ENCODE assay signal across 26 cellular contexts in genomic region chr2:108911807-108912628, GRCh38.
A peak's percentile ranks its signal among the peaks of the same experiment; 100 is the strongest.
DNase-seq lines count a peak whose midpoint lies in the region; ATAC-seq and TF ChIP-seq lines count a peak whose summit lies in the region.
"Had no signal": no experiment of that assay in that cellular context is flagged by ENCODE, and none has a peak within 500 bp of the region (broad histone marks: within the 10 kb centered on the region; RNA-seq: fewer than 3 reads in every experiment).

No MANE protein-coding gene starts in this region.

- H3K9me3 ChIP-seq in transverse colon, result no peaks in the 10 kb centered on the region
- H3K9me3 ChIP-seq: ascending aorta, BLaER1, gastroesophageal sphincter, MG63, tibial nerve had no signal

- H3K4me3 Mint-ChIP-seq in activated T-cell treated with anti-CD3 and anti-CD28 coated beads, Interleukin-2, amount 50 U/mL, for 24 hours, result no peak overlapping the region
- H3K4me3 Mint-ChIP-seq in activated T-cell treated with anti-CD3 and anti-CD28 coated beads, Interleukin-2, amount 50 U/mL, for 4 hours, result no peak overlapping the region
- H3K4me3 Mint-ChIP-seq: activated naive CD8-positive, alpha-beta T cell treated with anti-CD3 and anti-CD28 coated beads for 36 hours; dendritic cell treated with granulocyte-macrophage colony-stimulating factor and Interleukin-4, amounts not matched to agents 40 ng/mL and 50 ng/mL, for 4 days; naive thymus-derived CD8-positive, alpha-beta T cell; T-helper 17 cell had no signal

- no peak for TF ChIP-seq EP300 in transverse colon (IDR thresholded peaks at IDR 0.05; ENCODE audit: low read depth)

- H3K36me3 Mint-ChIP-seq in activated T-cell treated with anti-CD3 and anti-CD28 coated beads, Interleukin-2, amount 50 U/mL, for 24 hours (ENCODE audit: low read depth), result peaks cover 14% of the 10 kb centered on the region
- peaks cover 3% of the 10 kb centered on the region for H3K36me3 Mint-ChIP-seq in activated T-cell treated with anti-CD3 and anti-CD28 coated beads, Interleukin-2, amount 50 U/mL, for 4 hours (ENCODE audit: insufficient read depth)

- no peak for ATAC-seq in activated T-cell treated with anti-CD3 and anti-CD28 coated beads, Interleukin-2, amount 50 U/mL, for 4 hours
- ATAC-seq in GM21529 (IDR thresholded peaks at IDR 0.05; ENCODE audit: unreplicated experiment), result no peak
- ATAC-seq: gastroesophageal sphincter; naive thymus-derived CD8-positive, alpha-beta T cell; T-helper 17 cell had no signal

- peaks cover 3% of the 10 kb centered on the region for H3K4me1 Mint-ChIP-seq in activated T-cell treated with anti-CD3 and anti-CD28 coated beads, Interleukin-2, amount 50 U/mL, for 24 hours (ENCODE audit: low read depth)
- H3K4me1 Mint-ChIP-seq in activated T-cell treated with anti-CD3 and anti-CD28 coated beads, Interleukin-2, amount 50 U/mL, for 4 hours (ENCODE audit: low read depth), result no peaks in the 10 kb centered on the region
- H3K4me1 Mint-ChIP-seq: T-helper 17 cell had no signal

- peak; percentile 20 for DNase-seq in activated T-cell treated with anti-CD3 and anti-CD28 coated beads, Interleukin-2, amount 50 U/mL, for 24 hours
- DNase-seq in activated T-cell treated with anti-CD3 and anti-CD28 coated beads, Interleukin-2, amount 50 U/mL, for 4 hours, result no peak
- DNase-seq in NCI-H146 treated with DMSO at 0.1 percent for 48 hours (lab: John Stamatoyannopoulos, UW; ENCODE audit: unreplicated experiment) (peak; percentile 9), lower leg skin (ENCODE audit: low spot score in 2 of 2) (peak; percentile 9 to 76), transverse colon (peak; percentile 3), SKM-1 (lab: John Stamatoyannopoulos, UW; ENCODE audit: unreplicated experiment) (no peak)
- no peak for DNase-seq in central memory CD4-positive, alpha-beta T cell
- DNase-seq: activated CD4-positive, alpha-beta T cell treated with anti-CD3 and anti-CD28 coated beads for 1 hour; activated naive CD8-positive, alpha-beta T cell treated with anti-CD3 and anti-CD28 coated beads for 36 hours; GF-D8; KG1; MG63; midbrain; NCI-H446; small intestine; stimulated activated CD4-positive, alpha-beta T cell treated with anti-CD3 and anti-CD28 coated beads, Interleukin-2, amount 100 ng/mL, for 24 hours; T-helper 17 cell had no signal

- no peak overlapping the region for H3K27ac ChIP-seq in transverse colon
- H3K27ac ChIP-seq: ascending aorta, BLaER1, cardiac muscle cell, gastroesophageal sphincter, RWPE1, tibial nerve had no signal

- TF ChIP-seq CTCF in lower leg skin (IDR thresholded peaks at IDR 0.05) (no peak), transverse colon (IDR thresholded peaks at IDR 0.05) (no peak)

- no peaks in the 10 kb centered on the region for H3K9me3 Mint-ChIP-seq in activated T-cell treated with anti-CD3 and anti-CD28 coated beads, Interleukin-2, amount 50 U/mL, for 24 hours
- H3K9me3 Mint-ChIP-seq in activated T-cell treated with anti-CD3 and anti-CD28 coated beads, Interleukin-2, amount 50 U/mL, for 4 hours, result no peaks in the 10 kb centered on the region
- H3K9me3 Mint-ChIP-seq: activated naive CD8-positive, alpha-beta T cell treated with anti-CD3 and anti-CD28 coated beads for 36 hours; dendritic cell treated with granulocyte-macrophage colony-stimulating factor and Interleukin-4, amounts not matched to agents 40 ng/mL and 50 ng/mL, for 4 days; naive thymus-derived CD8-positive, alpha-beta T cell had no signal

- WGBS in lower leg skin, 2 donors, result 64 to 74% methylated on average over 21 of the region's 21 CpGs
- WGBS in transverse colon (ENCODE audit: low coverage in 1 of 2), 2 donors, result 93% methylated on average over 21 of the region's 21 CpGs; no CpG with 5 or more reads in 1 of the 2 donors

- no peak overlapping the region for H3K27ac Mint-ChIP-seq in activated T-cell treated with anti-CD3 and anti-CD28 coated beads, Interleukin-2, amount 50 U/mL, for 24 hours
- H3K27ac Mint-ChIP-seq: activated naive CD8-positive, alpha-beta T cell treated with anti-CD3 and anti-CD28 coated beads for 36 hours; dendritic cell treated with granulocyte-macrophage colony-stimulating factor and Interleukin-4, amounts not matched to agents 40 ng/mL and 50 ng/mL, for 4 days; T-helper 17 cell had no signal

- TF ChIP-seq POLR2A in lower leg skin (IDR thresholded peaks at IDR 0.05) (no peak), transverse colon (IDR thresholded peaks at IDR 0.05) (no peak)

- H3K4me3 ChIP-seq in lower leg skin (ENCODE audit: low read depth, poor library complexity, severe bottlenecking), result no peak overlapping the region
- H3K4me3 ChIP-seq in transverse colon, result no peak overlapping the region
- H3K4me3 ChIP-seq: ascending aorta, BLaER1, cardiac muscle cell, gastroesophageal sphincter, MG63, tibial nerve had no signal

- in situ Hi-C loops in transverse colon (cut with MboI; ENCODE audit: low pct_ligation_motif_present in 1 of 4, low pct_unique_long_range_greater_than_20kb in 1 of 4, low sequenced_read_pairs in 3 of 4), result no loop called here

- H3K27me3 ChIP-seq in transverse colon, result no peaks in the 10 kb centered on the region
- H3K27me3 ChIP-seq: ascending aorta, BLaER1, cardiac muscle cell, gastroesophageal sphincter, MG63, tibial nerve had no signal

- peaks cover 0 to 9% (median 2%) of the 10 kb centered on the region in 4 donors for H3K4me1 ChIP-seq in transverse colon
- H3K4me1 ChIP-seq: ascending aorta, tibial nerve had no signal

- H3K36me3 ChIP-seq in transverse colon, result no peaks in the 10 kb centered on the region
- H3K36me3 ChIP-seq: ascending aorta, BLaER1, cardiac muscle cell, gastroesophageal sphincter, MG63, tibial nerve had no signal

- H3K27me3 Mint-ChIP-seq in activated T-cell treated with anti-CD3 and anti-CD28 coated beads, Interleukin-2, amount 50 U/mL, for 24 hours, result no peaks in the 10 kb centered on the region
- no peaks in the 10 kb centered on the region for H3K27me3 Mint-ChIP-seq in activated T-cell treated with anti-CD3 and anti-CD28 coated beads, Interleukin-2, amount 50 U/mL, for 4 hours (ENCODE audit: low read depth)
- H3K27me3 Mint-ChIP-seq: activated naive CD8-positive, alpha-beta T cell treated with anti-CD3 and anti-CD28 coated beads for 36 hours; dendritic cell treated with granulocyte-macrophage colony-stimulating factor and Interleukin-4, amounts not matched to agents 40 ng/mL and 50 ng/mL, for 4 days; naive thymus-derived CD8-positive, alpha-beta T cell had no signal

- intact Hi-C loops in lower leg skin (cut with DNase I; ENCODE audit: low total_unique reads), result no loop called here
- intact Hi-C loops in transverse colon (cut with DNase I; ENCODE audit: low total_unique reads), result no loop called here

Comparison
In these comparisons a context has a peak if more than half of its experiments do, and no peak if none do; other contexts are left out.
1. DNase-seq: peak in activated T-cell treated with anti-CD3 and anti-CD28 coated beads, Interleukin-2, amount 50 U/mL, for 24 hours (single experiment), NCI-H146 treated with DMSO at 0.1 percent for 48 hours (single experiment), lower leg skin (2 of 2) and transverse colon (single experiment); none in activated T-cell treated with anti-CD3 and anti-CD28 coated beads, Interleukin-2, amount 50 U/mL, for 4 hours (single experiment), central memory CD4-positive, alpha-beta T cell (single experiment) and SKM-1 (single experiment).